8 cellular contexts compared by ENCODE assay signal in the genomic region with DNA sequence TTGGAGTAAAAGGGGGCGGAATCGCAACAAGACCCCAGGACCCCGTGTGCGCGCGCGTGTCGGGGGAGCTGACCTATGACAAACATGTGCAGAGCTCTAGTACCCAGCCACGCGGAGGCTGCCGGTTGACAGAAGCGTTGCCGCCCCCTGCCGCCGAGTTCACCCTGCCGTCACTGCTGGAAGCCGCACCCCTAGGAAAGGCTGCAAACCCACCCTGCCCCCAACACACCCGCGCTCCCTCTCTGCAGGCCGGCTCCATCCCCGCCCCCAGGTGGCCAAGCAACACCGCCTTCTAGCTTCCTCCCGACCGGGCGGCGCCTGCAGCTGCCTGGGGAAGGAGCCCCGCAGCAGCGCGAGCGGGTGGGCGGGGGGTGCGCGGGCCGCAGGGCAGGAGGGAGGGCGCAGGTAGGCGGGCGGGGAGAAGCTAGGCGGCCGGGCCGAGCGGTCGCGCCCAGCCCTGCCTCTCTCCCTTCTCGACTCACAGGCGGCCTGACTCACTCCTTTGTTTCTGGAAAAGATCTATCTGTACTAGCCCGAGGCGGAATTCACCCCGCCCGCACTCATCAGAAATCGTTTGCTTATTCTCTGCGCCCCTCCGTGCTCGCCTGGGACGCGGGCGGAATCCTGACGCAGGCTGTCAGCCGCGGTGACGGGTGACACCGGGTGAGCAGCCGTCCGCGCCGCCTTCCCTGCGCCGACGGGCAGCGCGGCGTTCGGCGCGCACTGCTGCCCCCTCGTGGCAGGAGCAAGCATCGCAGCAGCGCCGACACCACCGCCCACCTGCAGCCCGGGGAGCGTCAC.
DNase-seq lines count a peak whose midpoint lies in the region; ATAC-seq and TF ChIP-seq lines count a peak whose summit lies in the region.

No MANE protein-coding gene starts in this region.

- H3K36me3 ChIP-seq in BJ (ENCODE audit: control insufficient read depth, insufficient read depth, low read length), result no peaks in the 10 kb centered on the region

- H3K4me1 Mint-ChIP-seq in activated CD4-positive, alpha-beta T cell treated with anti-CD3 and anti-CD28 coated beads for 36 hours, result peaks cover 18% of the 10 kb centered on the region

- POLR2A ChIA-PET in BJ (lab: Charles Lee), result interaction anchor here (0.7 kb wide), 1 partner anchor 25 kb away, joined by 3 read pairs; no protein-coding TSS in a partner anchor
- POLR2A ChIA-PET in activated CD4-positive, alpha-beta T cell treated with anti-CD3 and anti-CD28 coated beads for 36 hours (lab: Charles Lee), result interaction anchor here (0.5 to 0.8 kb wide), 2 partner anchors 33 to 1405 kb away, joined by 3 to 4 read pairs; no protein-coding TSS in a partner anchor

- TF ChIP-seq CTCF in BJ (IDR thresholded peaks at IDR 0.05; ENCODE audit: insufficient read depth, low read depth, low read length), result peak; percentile 84

- peak overlapping the region; percentile 65 for H3K27ac ChIP-seq in cingulate gyrus (ENCODE audit: low read depth, low read length)

- peak overlapping the region; percentile 97 for H3K27ac Mint-ChIP-seq in activated CD4-positive, alpha-beta T cell treated with anti-CD3 and anti-CD28 coated beads for 36 hours

- H3K9me3 Mint-ChIP-seq in activated CD4-positive, alpha-beta T cell treated with anti-CD3 and anti-CD28 coated beads for 36 hours (ENCODE audit: low read depth), result no peaks in the 10 kb centered on the region

- no peaks in the 10 kb centered on the region for H3K36me3 Mint-ChIP-seq in activated CD4-positive, alpha-beta T cell treated with anti-CD3 and anti-CD28 coated beads for 36 hours (ENCODE audit: low read depth)

- H3K4me3 ChIP-seq in BJ (ENCODE audit: low read depth, low read length), result peak overlapping the region; percentile 61

- H3K27me3 ChIP-seq in BJ (ENCODE audit: control insufficient read depth, insufficient read depth, low read length), result no peaks in the 10 kb centered on the region

- CTCF ChIA-PET in BJ (lab: Yijun Ruan, JAX), result interaction anchor here (0.6 to 3.8 kb wide), 39 partner anchors 9 to 1408 kb away, joined by 3 to 24 read pairs (median 4); no protein-coding TSS in a partner anchor
- CTCF ChIA-PET in activated CD4-positive, alpha-beta T cell treated with anti-CD3 and anti-CD28 coated beads for 36 hours (lab: Charles Lee), result interaction anchor here (0.6 to 3.0 kb wide), 15 partner anchors 8 to 690 kb away, joined by 3 to 14 read pairs (median 5); a partner anchor contains a TSS

- no peaks in the 10 kb centered on the region for H3K27me3 Mint-ChIP-seq in activated CD4-positive, alpha-beta T cell treated with anti-CD3 and anti-CD28 coated beads for 36 hours

- ATAC-seq in GM19328 (IDR thresholded peaks at IDR 0.05; ENCODE audit: unreplicated experiment) (peak; percentile 90), HG03460 (IDR thresholded peaks at IDR 0.05; ENCODE audit: unreplicated experiment) (peak; percentile 89), left colon (peak; percentile 91)
- peak; percentile 91 for ATAC-seq in activated CD4-positive, alpha-beta T cell treated with anti-CD3 and anti-CD28 coated beads for 36 hours

- intact Hi-C loops in activated CD4-positive, alpha-beta T cell treated with anti-CD3 and anti-CD28 coated beads for 36 hours (cut with DNase I, micrococcal nuclease), result loop anchor here (1.0 to 10.0 kb wide), 12 partner anchors 8 to 1572 kb away; a partner anchor contains a TSS
- intact Hi-C loops in left colon (cut with DNase I, micrococcal nuclease), result no loop called here

- DNase-seq in BJ (ENCODE audit: low read depth) (peak; percentile 50), NCI-H510A treated with DMSO at 0.1 percent for 48 hours (lab: John Stamatoyannopoulos, UW) (peak; percentile 86), left colon (peak; percentile 92 to 94)
- peak; percentile 94 for DNase-seq in activated CD4-positive, alpha-beta T cell treated with anti-CD3 and anti-CD28 coated beads for 36 hours
- peak; percentile 81 to 83 for DNase-seq in stimulated activated CD4-positive, alpha-beta T cell treated with anti-CD3 and anti-CD28 coated beads, Interleukin-1b, Interleukin-23, amount 100 ng/mL, for 4 hours (ENCODE audit: low read depth in 2 of 2)

- peak overlapping the region; percentile 81 for H3K4me3 Mint-ChIP-seq in activated CD4-positive, alpha-beta T cell treated with anti-CD3 and anti-CD28 coated beads for 36 hours

Comparison
In these comparisons a context has a peak if more than half of its experiments do, and no peak if none do; other contexts are left out.
1. Peak in every context shown above with its lines: DNase-seq, ATAC-seq, H3K4me3 ChIP-seq and H3K27ac ChIP-seq.
2. intact Hi-C loops: an anchor here in activated CD4-positive, alpha-beta T cell treated with anti-CD3 and anti-CD28 coated beads for 36 hours (1.0 to 10.0 kb wide); none called in left colon.